8 cellular contexts compared by ENCODE assay signal in the genomic region with DNA sequence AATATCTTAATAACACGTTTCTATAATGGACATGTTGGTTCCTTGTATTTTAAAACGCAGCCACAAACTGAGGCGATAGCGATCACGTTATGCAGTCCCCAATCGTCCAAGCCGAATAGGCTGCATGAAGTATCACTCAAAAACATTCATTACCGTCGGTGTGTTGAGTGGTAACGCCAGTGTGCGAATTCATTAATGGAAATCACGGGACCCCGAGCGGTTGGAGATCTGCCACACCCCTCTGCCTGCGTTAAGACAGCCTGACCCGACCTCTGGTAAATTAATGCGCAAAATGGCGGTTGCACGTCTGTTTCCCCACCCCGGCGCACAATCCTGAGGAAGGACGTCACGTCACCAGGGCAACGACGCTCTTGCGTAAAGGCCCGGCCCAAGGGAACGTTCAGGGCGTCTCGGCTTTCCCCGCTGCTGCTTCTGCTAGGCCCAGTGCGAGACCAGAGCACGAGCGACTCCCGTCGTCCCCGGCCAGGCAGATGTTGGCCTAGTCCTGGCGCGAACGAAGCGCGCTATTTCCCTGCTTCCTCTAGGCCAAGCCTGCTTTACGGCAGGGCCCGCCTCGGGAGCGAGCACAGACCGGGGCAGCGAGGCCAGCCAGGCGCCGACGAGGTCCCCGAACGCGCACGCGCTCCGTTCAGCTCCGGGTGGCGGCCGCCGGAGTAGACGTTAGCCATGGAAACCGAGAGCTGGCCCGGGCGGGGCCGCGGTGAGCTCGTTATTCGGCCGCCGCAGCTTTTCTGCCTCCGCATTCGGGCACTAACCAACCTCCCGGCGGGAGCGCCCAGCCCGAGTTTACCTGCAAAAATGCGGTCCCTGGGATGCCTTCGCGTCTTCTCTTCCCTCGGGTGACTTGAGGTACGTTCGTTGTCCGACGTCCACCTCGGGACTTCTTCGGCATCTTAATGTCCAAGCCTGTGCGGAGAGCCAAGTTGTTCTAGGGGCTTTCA. TPM values are rescaled to one million over a fixed set of nuclear protein-coding genes. Genes with fewer than 3 reads are reported as not detected.
DNase-seq lines count a peak whose midpoint lies in the region; ATAC-seq and TF ChIP-seq lines count a peak whose summit lies in the region.

A gene (plus strand): TSS at position 374 of the 962 bp plus-strand sequence. CDS start 15,716 bp downstream, outside the sequence.

- H3K4me3 ChIP-seq in KMS-11 (IDR thresholded peaks at IDR 0.05; ENCODE audit: insufficient read depth, low read depth, low read length) = peak within 1 kb of the TSS; percentile 17
- peak within 1 kb of the TSS; percentile 57 to 92 (median 81) for H3K4me3 ChIP-seq in esophagus squamous epithelium

- H3K36me3 ChIP-seq in KMS-11 (ENCODE audit: insufficient read depth) (no peaks in the 10 kb centered on the region), esophagus squamous epithelium (no peaks in the 10 kb centered on the region)

- DNase-seq in DMS53 treated with DMSO at 0.1 percent for 48 hours (lab: John Stamatoyannopoulos, UW; ENCODE audit: unreplicated experiment) (peak; percentile 93), RKO (ENCODE audit: low spot score) (peak; percentile 99), activated T-helper 1 cell treated with Interleukin-2 at 50 U/mL for 16 hours (ENCODE audit: low read depth) (peak; percentile 87), esophagus squamous epithelium (lab: John Stamatoyannopoulos, UW) (peak; percentile 88), myocyte (ENCODE audit: low read depth) (peak; percentile 100)
- peak; percentile 78 to 90 for DNase-seq in stimulated activated CD8-positive, alpha-beta memory T cell treated with anti-CD3 and anti-CD28 coated beads, Interleukin-7, amount 100 ng/mL, for 48 hours (ENCODE audit: extremely low read depth in 1 of 2, low read depth in 1 of 2)

- 0 to 1% methylated on average over 34 to 37 of the region's 88 CpGs for WGBS in esophagus squamous epithelium, 2 donors

- H4K20me1 ChIP-seq in KMS-11 (ENCODE audit: insufficient read depth) = no peaks in the 10 kb centered on the region

- peak within 1 kb of the TSS; percentile 84 for H3K4me2 ChIP-seq in KMS-11

- H3K79me2 ChIP-seq in KMS-11 (ENCODE audit: insufficient read depth, low read depth) = peaks cover 43% of the 10 kb centered on the region

- TF ChIP-seq CTCF in KMS-11 (conservative IDR thresholded peaks at IDR 0.05; ENCODE audit: low read depth, low read length) (no peak), esophagus squamous epithelium (IDR thresholded peaks at IDR 0.05) (no peak)

- ATAC-seq in GM21737 (IDR thresholded peaks at IDR 0.05; ENCODE audit: unreplicated experiment) = peak; percentile 95

- H3K9me3 ChIP-seq in esophagus squamous epithelium = no peaks in the 10 kb centered on the region

- H3K27me3 ChIP-seq in KMS-11 (ENCODE audit: insufficient read depth, low read depth) (no peaks in the 10 kb centered on the region), esophagus squamous epithelium (no peaks in the 10 kb centered on the region)

- H3K4me1 ChIP-seq in KMS-11 (ENCODE audit: low read depth, poor library complexity, severe bottlenecking) (peaks cover 26% of the 10 kb centered on the region), esophagus squamous epithelium (peaks cover 0 to 48% (median 12%) of the 10 kb centered on the region in 3 donors)

- peak within 1 kb of the TSS; percentile 86 for H3K9ac ChIP-seq in KMS-11

- peak within 1 kb of the TSS; percentile 87 for H2AFZ ChIP-seq in KMS-11 (ENCODE audit: low read depth)

- peak in 3 of 4 donors; percentile 65 to 96 (median 73) for TF ChIP-seq POLR2A in esophagus squamous epithelium (IDR thresholded peaks at IDR 0.05)

- intact Hi-C loops in esophagus squamous epithelium (cut with DNase I) = loop anchor here (10.0 kb wide), 2 partner anchors 73 to 153 kb away; a partner anchor contains a TSS

- H3K27ac ChIP-seq in KMS-11 = peak within 1 kb of the TSS; percentile 96
- H3K27ac ChIP-seq in esophagus squamous epithelium = peak within 1 kb of the TSS; percentile 94 to 99 (median 98)

RNA-seq across cellular contexts. Expression of the gene that starts here (rescaled TPM):
- total RNA-seq in esophagus squamous epithelium (10 to 100 TPM in 3 of 4 donors, 1 to 10 TPM in 1; 9.4 to 31.1 (median 18.7) TPM), myocyte (128 and 146 TPM in 2 replicates)
- 41.5 TPM for polyA plus RNA-seq in myocyte (2012)

Comparison
In these comparisons a context has a peak if more than half of its experiments do, and no peak if none do; other contexts are left out.
1. Peak in every context shown above with its lines: DNase-seq, ATAC-seq, H3K4me3 ChIP-seq and H3K27ac ChIP-seq.